Comparison of ENCODE assay signal across 1 cellular context in the genomic region with DNA sequence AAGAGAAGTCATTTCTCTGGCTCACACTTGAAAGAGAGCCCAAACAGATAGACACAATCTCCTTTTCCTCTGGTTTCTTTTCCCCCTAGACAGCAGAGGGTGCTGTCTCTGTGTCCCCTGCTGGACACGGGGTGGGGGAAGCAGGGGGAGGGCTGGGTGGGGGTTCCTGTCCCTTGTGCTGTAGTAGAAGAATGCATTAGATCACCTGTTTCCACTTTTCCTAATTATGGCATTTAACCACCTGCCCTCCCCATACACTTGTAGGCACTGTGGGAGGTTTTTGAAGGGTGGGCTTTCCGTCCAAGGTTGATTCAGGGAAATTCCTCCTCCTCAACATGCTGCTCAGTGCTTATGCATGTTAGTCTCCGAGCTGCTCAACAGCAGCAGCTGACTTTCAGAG.
TF ChIP-seq lines count a peak whose summit lies in the region.

No MANE protein-coding gene starts in this region.

TF ChIP-seq in H1, 55 proteins besides CTCF, POLR2A, EP300 and RAD21:
- TF ChIP-seq, protein P1, sequence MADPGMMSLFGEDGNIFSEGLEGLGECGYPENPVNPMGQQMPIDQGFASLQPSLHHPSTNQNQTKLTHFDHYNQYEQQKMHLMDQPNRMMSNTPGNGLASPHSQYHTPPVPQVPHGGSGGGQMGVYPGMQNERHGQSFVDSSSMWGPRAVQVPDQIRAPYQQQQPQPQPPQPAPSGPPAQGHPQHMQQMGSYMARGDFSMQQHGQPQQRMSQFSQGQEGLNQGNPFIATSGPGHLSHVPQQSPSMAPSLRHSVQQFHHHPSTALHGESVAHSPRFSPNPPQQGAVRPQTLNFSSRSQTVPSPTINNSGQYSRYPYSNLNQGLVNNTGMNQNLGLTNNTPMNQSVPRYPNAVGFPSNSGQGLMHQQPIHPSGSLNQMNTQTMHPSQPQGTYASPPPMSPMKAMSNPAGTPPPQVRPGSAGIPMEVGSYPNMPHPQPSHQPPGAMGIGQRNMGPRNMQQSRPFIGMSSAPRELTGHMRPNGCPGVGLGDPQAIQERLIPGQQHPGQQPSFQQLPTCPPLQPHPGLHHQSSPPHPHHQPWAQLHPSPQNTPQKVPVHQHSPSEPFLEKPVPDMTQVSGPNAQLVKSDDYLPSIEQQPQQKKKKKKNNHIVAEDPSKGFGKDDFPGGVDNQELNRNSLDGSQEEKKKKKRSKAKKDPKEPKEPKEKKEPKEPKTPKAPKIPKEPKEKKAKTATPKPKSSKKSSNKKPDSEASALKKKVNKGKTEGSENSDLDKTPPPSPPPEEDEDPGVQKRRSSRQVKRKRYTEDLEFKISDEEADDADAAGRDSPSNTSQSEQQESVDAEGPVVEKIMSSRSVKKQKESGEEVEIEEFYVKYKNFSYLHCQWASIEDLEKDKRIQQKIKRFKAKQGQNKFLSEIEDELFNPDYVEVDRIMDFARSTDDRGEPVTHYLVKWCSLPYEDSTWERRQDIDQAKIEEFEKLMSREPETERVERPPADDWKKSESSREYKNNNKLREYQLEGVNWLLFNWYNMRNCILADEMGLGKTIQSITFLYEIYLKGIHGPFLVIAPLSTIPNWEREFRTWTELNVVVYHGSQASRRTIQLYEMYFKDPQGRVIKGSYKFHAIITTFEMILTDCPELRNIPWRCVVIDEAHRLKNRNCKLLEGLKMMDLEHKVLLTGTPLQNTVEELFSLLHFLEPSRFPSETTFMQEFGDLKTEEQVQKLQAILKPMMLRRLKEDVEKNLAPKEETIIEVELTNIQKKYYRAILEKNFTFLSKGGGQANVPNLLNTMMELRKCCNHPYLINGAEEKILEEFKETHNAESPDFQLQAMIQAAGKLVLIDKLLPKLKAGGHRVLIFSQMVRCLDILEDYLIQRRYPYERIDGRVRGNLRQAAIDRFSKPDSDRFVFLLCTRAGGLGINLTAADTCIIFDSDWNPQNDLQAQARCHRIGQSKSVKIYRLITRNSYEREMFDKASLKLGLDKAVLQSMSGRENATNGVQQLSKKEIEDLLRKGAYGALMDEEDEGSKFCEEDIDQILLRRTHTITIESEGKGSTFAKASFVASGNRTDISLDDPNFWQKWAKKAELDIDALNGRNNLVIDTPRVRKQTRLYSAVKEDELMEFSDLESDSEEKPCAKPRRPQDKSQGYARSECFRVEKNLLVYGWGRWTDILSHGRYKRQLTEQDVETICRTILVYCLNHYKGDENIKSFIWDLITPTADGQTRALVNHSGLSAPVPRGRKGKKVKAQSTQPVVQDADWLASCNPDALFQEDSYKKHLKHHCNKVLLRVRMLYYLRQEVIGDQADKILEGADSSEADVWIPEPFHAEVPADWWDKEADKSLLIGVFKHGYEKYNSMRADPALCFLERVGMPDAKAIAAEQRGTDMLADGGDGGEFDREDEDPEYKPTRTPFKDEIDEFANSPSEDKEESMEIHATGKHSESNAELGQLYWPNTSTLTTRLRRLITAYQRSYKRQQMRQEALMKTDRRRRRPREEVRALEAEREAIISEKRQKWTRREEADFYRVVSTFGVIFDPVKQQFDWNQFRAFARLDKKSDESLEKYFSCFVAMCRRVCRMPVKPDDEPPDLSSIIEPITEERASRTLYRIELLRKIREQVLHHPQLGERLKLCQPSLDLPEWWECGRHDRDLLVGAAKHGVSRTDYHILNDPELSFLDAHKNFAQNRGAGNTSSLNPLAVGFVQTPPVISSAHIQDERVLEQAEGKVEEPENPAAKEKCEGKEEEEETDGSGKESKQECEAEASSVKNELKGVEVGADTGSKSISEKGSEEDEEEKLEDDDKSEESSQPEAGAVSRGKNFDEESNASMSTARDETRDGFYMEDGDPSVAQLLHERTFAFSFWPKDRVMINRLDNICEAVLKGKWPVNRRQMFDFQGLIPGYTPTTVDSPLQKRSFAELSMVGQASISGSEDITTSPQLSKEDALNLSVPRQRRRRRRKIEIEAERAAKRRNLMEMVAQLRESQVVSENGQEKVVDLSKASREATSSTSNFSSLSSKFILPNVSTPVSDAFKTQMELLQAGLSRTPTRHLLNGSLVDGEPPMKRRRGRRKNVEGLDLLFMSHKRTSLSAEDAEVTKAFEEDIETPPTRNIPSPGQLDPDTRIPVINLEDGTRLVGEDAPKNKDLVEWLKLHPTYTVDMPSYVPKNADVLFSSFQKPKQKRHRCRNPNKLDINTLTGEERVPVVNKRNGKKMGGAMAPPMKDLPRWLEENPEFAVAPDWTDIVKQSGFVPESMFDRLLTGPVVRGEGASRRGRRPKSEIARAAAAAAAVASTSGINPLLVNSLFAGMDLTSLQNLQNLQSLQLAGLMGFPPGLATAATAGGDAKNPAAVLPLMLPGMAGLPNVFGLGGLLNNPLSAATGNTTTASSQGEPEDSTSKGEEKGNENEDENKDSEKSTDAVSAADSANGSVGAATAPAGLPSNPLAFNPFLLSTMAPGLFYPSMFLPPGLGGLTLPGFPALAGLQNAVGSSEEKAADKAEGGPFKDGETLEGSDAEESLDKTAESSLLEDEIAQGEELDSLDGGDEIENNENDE (IDR thresholded peaks at IDR 0.05; ENCODE audit: insufficient replicate concordance, low read length), result no peak
- TF ChIP-seq SIX5 (IDR thresholded peaks at IDR 0.05; ENCODE audit: low read depth, low read length) (no peak), ZNF274 (IDR thresholded peaks at IDR 0.05; ENCODE audit: borderline replicate concordance, extremely low read depth, low read length) (no peak), TBP (IDR thresholded peaks at IDR 0.05; ENCODE audit: low read depth, low read length) (no peak), SP1 (IDR thresholded peaks at IDR 0.05; ENCODE audit: low read depth, low read length) (no peak), RFX5 (IDR thresholded peaks at IDR 0.05; ENCODE audit: borderline replicate concordance, low read depth, low read length) (no peak), TAF1 (IDR thresholded peaks at IDR 0.05; ENCODE audit: low read depth, low read length) (no peak), ASH2L (IDR thresholded peaks at IDR 0.05; ENCODE audit: low read length) (no peak), CEBPB (IDR thresholded peaks at IDR 0.05; ENCODE audit: low read depth, low read length) (no peak), MAFK (IDR thresholded peaks at IDR 0.05; ENCODE audit: low read depth, low read length) (no peak), NANOG (IDR thresholded peaks at IDR 0.05; ENCODE audit: insufficient read depth, low read depth, low read length, poor library complexity, severe bottlenecking) (no peak), SP4 (IDR thresholded peaks at IDR 0.05; ENCODE audit: low read length) (no peak), HDAC6 (IDR thresholded peaks at IDR 0.05; ENCODE audit: low read depth, low read length) (no peak), TEAD4 (IDR thresholded peaks at IDR 0.05; ENCODE audit: low read depth, low read length) (no peak), CTBP2 (IDR thresholded peaks at IDR 0.05; ENCODE audit: borderline replicate concordance, insufficient read depth, insufficient read length, low read length) (no peak), SAP30 (IDR thresholded peaks at IDR 0.05; ENCODE audit: insufficient read depth, insufficient replicate concordance, low read length) (no peak), CBX8 (IDR thresholded peaks at IDR 0.05; ENCODE audit: borderline replicate concordance, low read depth, low read length) (no peak), JUND (IDR thresholded peaks at IDR 0.05; ENCODE audit: low read length) (no peak), KDM1A (IDR thresholded peaks at IDR 0.05; ENCODE audit: borderline replicate concordance, low read length) (no peak)
